ENCODE assay signal across 21 cellular contexts in the genomic region with DNA sequence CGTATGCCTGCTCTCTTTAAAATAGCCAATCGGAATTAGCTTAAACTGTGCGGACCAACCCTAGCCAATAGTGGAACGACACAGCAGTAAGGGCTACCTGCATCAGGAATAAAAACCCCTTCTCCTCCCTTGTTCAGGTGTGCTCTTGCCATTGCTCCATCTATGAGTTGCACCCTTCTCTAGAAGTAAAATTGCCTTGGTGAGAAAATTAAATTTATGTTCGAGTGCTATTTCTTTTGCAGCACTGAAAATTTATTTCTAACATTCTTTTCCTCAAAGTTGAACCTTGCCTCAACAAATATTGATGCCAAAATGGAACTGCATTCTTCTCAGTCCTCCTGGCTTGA.
"Had no signal": no experiment of that assay in that cellular context is flagged by ENCODE, and none has a peak within 500 bp of the region (broad histone marks: within the 10 kb centered on the region; RNA-seq: fewer than 3 reads in every experiment).

No MANE protein-coding gene starts in this region.

- H3K4me3 ChIP-seq: body of pancreas, colonic mucosa, lung, psoas muscle, spleen, upper lobe of right lung had no signal

- FAIRE-seq: TTC549 had no signal

- H3K4me3 Mint-ChIP-seq: activated B cell treated with CpG ODN at 0.5 μM for 24 hours; activated CD8-positive, alpha-beta T cell treated with anti-CD3 and anti-CD28 coated beads, Interleukin-2, amount 10 ng/mL, durations not matched to agents 7 days and 5 days; activated naive CD8-positive, alpha-beta T cell; stimulated activated naive CD8-positive, alpha-beta T cell treated with anti-CD3 and anti-CD28 coated beads, Interleukin-15, amount 100 ng/mL, for 72 hours had no signal

- H3K27me3 ChIP-seq: body of pancreas, colonic mucosa, upper lobe of right lung had no signal

- H3K9me3 ChIP-seq: body of pancreas, colonic mucosa, psoas muscle had no signal

- DNase-seq: activated B cell treated with CpG ODN at 0.5 μM for 24 hours; activated CD8-positive, alpha-beta memory T cell treated with anti-CD3 and anti-CD28 coated beads, Interleukin-2, amount 50 U/mL, for 4 hours; activated CD8-positive, alpha-beta T cell treated with anti-CD3 and anti-CD28 coated beads, Interleukin-2, amount 10 ng/mL, durations not matched to agents 7 days and 5 days; activated gamma-delta T cell treated with Interleukin-2 at 50 U/mL for 16 hours; amniotic stem cell; central memory CD4-positive, alpha-beta T cell; colonic mucosa; foreskin melanocyte; head of caudate nucleus; left cardiac atrium; midbrain; psoas muscle; spleen; stimulated activated naive CD8-positive, alpha-beta T cell treated with anti-CD3 and anti-CD28 coated beads, Interleukin-15, amount 100 ng/mL, for 72 hours; T-helper 2 cell; upper lobe of right lung had no signal

- ATAC-seq: activated CD8-positive, alpha-beta T cell treated with anti-CD3 and anti-CD28 coated beads, Interleukin-2, amount 10 ng/mL, durations not matched to agents 7 days and 5 days; body of pancreas; left cardiac atrium; psoas muscle; sciatic nerve; stimulated activated naive CD8-positive, alpha-beta T cell treated with anti-CD3 and anti-CD28 coated beads, Interleukin-15, amount 100 ng/mL, for 72 hours; upper lobe of right lung had no signal

- H3K27me3 Mint-ChIP-seq: activated B cell treated with CpG ODN at 0.5 μM for 24 hours had no signal

- H3K27ac ChIP-seq: colonic mucosa, psoas muscle, spleen, upper lobe of right lung had no signal

- H3K4me1 Mint-ChIP-seq: activated B cell treated with CpG ODN at 0.5 μM for 24 hours; stimulated activated naive CD8-positive, alpha-beta T cell treated with anti-CD3 and anti-CD28 coated beads, Interleukin-15, amount 100 ng/mL, for 72 hours had no signal

- H3K27ac Mint-ChIP-seq: activated B cell treated with CpG ODN at 0.5 μM for 24 hours; activated CD8-positive, alpha-beta T cell treated with anti-CD3 and anti-CD28 coated beads, Interleukin-2, amount 10 ng/mL, durations not matched to agents 7 days and 5 days; activated naive CD8-positive, alpha-beta T cell; stimulated activated naive CD8-positive, alpha-beta T cell treated with anti-CD3 and anti-CD28 coated beads, Interleukin-15, amount 100 ng/mL, for 72 hours had no signal

- H3K36me3 ChIP-seq: colonic mucosa, spleen, upper lobe of right lung had no signal

- H3K4me1 ChIP-seq: body of pancreas, colonic mucosa, psoas muscle, spleen, upper lobe of right lung had no signal
